In genomic region chr11:75576445-75577049, GRCh38 we compare ENCODE assay signal across 9 cellular contexts. TPM values are rescaled to one million over a fixed set of nuclear protein-coding genes. Genes with fewer than 3 reads are reported as not detected.
DNase-seq lines count a peak whose midpoint lies in the region; ATAC-seq and TF ChIP-seq lines count a peak whose summit lies in the region.
"Had no signal": no experiment of that assay in that cellular context is flagged by ENCODE, and none has a peak within 500 bp of the region (broad histone marks: within the 10 kb centered on the region; RNA-seq: fewer than 3 reads in every experiment).

No MANE protein-coding gene starts in this region.

- H3K27me3 Mint-ChIP-seq in activated naive CD8-positive, alpha-beta T cell treated with anti-CD3 and anti-CD28 coated beads, Interleukin-2, amount 50 U/mL, for 24 hours: no peaks in the 10 kb centered on the region

- DNase-seq in EL: peak; percentile 77
- DNase-seq in activated naive CD8-positive, alpha-beta T cell treated with anti-CD3 and anti-CD28 coated beads, Interleukin-2, amount 50 U/mL, for 24 hours: peak; percentile 24
- peak in 1 of 3 donors; percentile 68 for DNase-seq in right lobe of liver
- no peak for DNase-seq in T-helper 1 cell
- DNase-seq in activated CD8-positive, alpha-beta memory T cell treated with anti-CD3 and anti-CD28 coated beads, Interleukin-2, amount 50 U/mL, for 4 hours: no peak
- no peak for DNase-seq in activated T-cell treated with anti-CD3 and anti-CD28 coated beads, Interleukin-2, amount 50 U/mL, for 48 hours
- DNase-seq in MM.1S: no peak

- H3K4me3 ChIP-seq in right lobe of liver: no peak overlapping the region
- H3K4me3 ChIP-seq in MM.1S (ENCODE audit: low read length): no peak overlapping the region

- H3K4me3 Mint-ChIP-seq in activated naive CD8-positive, alpha-beta T cell treated with anti-CD3 and anti-CD28 coated beads, Interleukin-2, amount 50 U/mL, for 24 hours: no peak overlapping the region

- H3K27ac ChIP-seq in right lobe of liver: no peak overlapping the region
- H3K27ac ChIP-seq in MM.1S (ENCODE audit: low read length): no peak overlapping the region

- no peak overlapping the region for H2AFZ ChIP-seq in MM.1S (ENCODE audit: low read length)

- H3K27ac Mint-ChIP-seq in activated naive CD8-positive, alpha-beta T cell treated with anti-CD3 and anti-CD28 coated beads, Interleukin-2, amount 50 U/mL, for 24 hours: no peak overlapping the region
- H3K27ac Mint-ChIP-seq: activated naive CD4-positive, alpha-beta T cell treated with anti-CD3 and anti-CD28 coated beads, Interleukin-2, amount 50 U/mL, for 72 hours had no signal

- no peaks in the 10 kb centered on the region for H3K9me2 ChIP-seq in MM.1S (replicated peaks; ENCODE audit: insufficient read depth, low read length)

- TF ChIP-seq CTCF in right lobe of liver (IDR thresholded peaks at IDR 0.05) (no peak), MM.1S (IDR thresholded peaks at IDR 0.05; ENCODE audit: low read length) (no peak)

- H3K9me3 ChIP-seq in right lobe of liver (no peaks in the 10 kb centered on the region), MM.1S (replicated peaks; ENCODE audit: insufficient read depth, low read length) (no peaks in the 10 kb centered on the region)

- H3K27me3 ChIP-seq in right lobe of liver: no peaks in the 10 kb centered on the region
- peaks cover 30% of the 10 kb centered on the region for H3K27me3 ChIP-seq in MM.1S (replicated peaks; ENCODE audit: insufficient read depth, low read length)

- no peaks in the 10 kb centered on the region for H4K20me1 ChIP-seq in MM.1S (ENCODE audit: insufficient read depth, low read length)

- no peaks in the 10 kb centered on the region for H3K79me2 ChIP-seq in MM.1S (ENCODE audit: low read length)

- ATAC-seq in HG03354 (IDR thresholded peaks at IDR 0.05; ENCODE audit: poor library complexity, severe bottlenecking, unreplicated experiment) (peak; percentile 60), right lobe of liver (peak; percentile 36 to 60 (median 54))
- peak; percentile 20 for ATAC-seq in activated naive CD8-positive, alpha-beta T cell treated with anti-CD3 and anti-CD28 coated beads, Interleukin-2, amount 50 U/mL, for 24 hours

- H3K4me1 ChIP-seq in right lobe of liver (peaks cover 0 to 2% (median 0%) of the 10 kb centered on the region in 4 donors), MM.1S (ENCODE audit: low read length) (no peaks in the 10 kb centered on the region)

- no peaks in the 10 kb centered on the region for H3F3A ChIP-seq in MM.1S (ENCODE audit: insufficient read depth, low read length)

- H3K4me2 ChIP-seq in MM.1S (ENCODE audit: low read depth, low read length): no peak overlapping the region

- no peaks in the 10 kb centered on the region for H3K9me3 Mint-ChIP-seq in activated naive CD8-positive, alpha-beta T cell treated with anti-CD3 and anti-CD28 coated beads, Interleukin-2, amount 50 U/mL, for 24 hours
- H3K9me3 Mint-ChIP-seq: activated naive CD4-positive, alpha-beta T cell treated with anti-CD3 and anti-CD28 coated beads, Interleukin-2, amount 50 U/mL, for 72 hours had no signal

- no peak overlapping the region for H3K9ac ChIP-seq in MM.1S (ENCODE audit: low read length)

- H3K36me3 Mint-ChIP-seq in activated naive CD8-positive, alpha-beta T cell treated with anti-CD3 and anti-CD28 coated beads, Interleukin-2, amount 50 U/mL, for 24 hours (ENCODE audit: low read depth): no peaks in the 10 kb centered on the region
- H3K36me3 Mint-ChIP-seq: activated naive CD4-positive, alpha-beta T cell treated with anti-CD3 and anti-CD28 coated beads, Interleukin-2, amount 50 U/mL, for 72 hours had no signal

- intact Hi-C loops in right lobe of liver (cut with DNase I): no loop called here

- peaks cover 9% of the 10 kb centered on the region for H3K4me1 Mint-ChIP-seq in activated naive CD8-positive, alpha-beta T cell treated with anti-CD3 and anti-CD28 coated beads, Interleukin-2, amount 50 U/mL, for 24 hours

- no peak for TF ChIP-seq POLR2A in right lobe of liver (IDR thresholded peaks at IDR 0.05)

- 29% methylated on average over 12 of the region's 12 CpGs for WGBS in right lobe of liver (ENCODE audit: insufficient coverage, low coverage, low lambda C conversion rate, missing lambda C conversion rate)

- H3K36me3 ChIP-seq in right lobe of liver (peaks cover 0 to 17% (median 8%) of the 10 kb centered on the region in 4 donors), MM.1S (replicated peaks; ENCODE audit: insufficient read depth, low read length) (no peaks in the 10 kb centered on the region)

RNA-seq across cellular contexts. Expression of gene SERPINH1, which starts 14.5 kb away (rescaled TPM):
- total RNA-seq in right lobe of liver: 10 to 100 TPM; 14.6 to 44.3 (median 33.8) TPM

RNA-seq across cellular contexts. Expression of gene GDPD5, which starts 50.8 kb away (rescaled TPM):
- 10 to 100 TPM in 1 of 6 experiments, 1 to 10 TPM in 5; 2.0 to 10.7 (median 4.1) TPM for total RNA-seq in right lobe of liver

Comparison
In these comparisons a context has a peak if more than half of its experiments do, and no peak if none do; other contexts are left out.
1. DNase-seq: peak in EL (single experiment) and activated naive CD8-positive, alpha-beta T cell treated with anti-CD3 and anti-CD28 coated beads, Interleukin-2, amount 50 U/mL, for 24 hours (single experiment); none in T-helper 1 cell (0 of 5), activated CD8-positive, alpha-beta memory T cell treated with anti-CD3 and anti-CD28 coated beads, Interleukin-2, amount 50 U/mL, for 4 hours (single experiment), activated T-cell treated with anti-CD3 and anti-CD28 coated beads, Interleukin-2, amount 50 U/mL, for 48 hours (0 of 2) and MM.1S (single experiment).
2. Peak in every context shown above with its lines, with median percentiles within 50 percentile points of each other: ATAC-seq.